In the genomic region with DNA sequence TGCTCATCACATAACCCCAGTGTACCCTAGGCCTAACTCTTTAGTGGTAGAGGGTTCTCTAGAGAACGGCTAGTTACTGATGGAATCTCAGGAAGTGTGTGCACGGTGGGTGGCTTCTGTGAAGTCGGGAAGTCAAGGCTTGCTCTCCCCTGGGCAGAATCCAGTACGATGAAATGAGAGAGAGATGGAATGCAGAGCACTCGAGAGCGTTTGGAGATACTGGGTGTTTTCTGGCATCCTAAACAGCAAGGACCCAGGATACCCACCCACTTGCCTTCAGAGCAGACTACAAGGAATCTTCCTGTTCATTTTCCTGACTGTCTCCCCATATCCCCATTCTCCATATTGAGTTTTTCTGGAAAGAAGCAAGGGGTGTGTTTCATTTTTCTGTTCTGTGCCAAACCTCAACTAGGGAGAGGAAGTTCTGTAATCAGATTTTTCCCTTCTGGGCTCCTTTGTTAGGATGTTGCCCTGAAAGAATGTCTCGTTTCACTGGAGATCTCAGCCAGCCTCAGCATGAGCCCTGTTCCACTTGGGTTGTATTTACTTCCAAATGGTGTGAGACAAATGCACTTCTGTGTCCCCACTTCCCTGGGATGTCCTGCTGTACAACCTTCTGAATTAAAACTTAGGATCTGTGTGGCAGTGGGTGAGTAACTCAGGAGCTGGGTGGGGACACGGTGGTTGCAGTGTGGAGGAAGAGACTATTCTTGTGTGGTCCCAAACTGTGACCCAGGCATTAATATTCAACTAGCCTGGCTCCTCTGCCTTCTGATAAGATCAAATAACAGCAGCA, we compare ENCODE assay signal across 12 cellular contexts.
DNase-seq lines count a peak whose midpoint lies in the region; ATAC-seq, FAIRE-seq and TF ChIP-seq lines count a peak whose summit lies in the region.
"Had no signal": no experiment of that assay in that cellular context is flagged by ENCODE, and none has a peak within 500 bp of the region (broad histone marks: within the 10 kb centered on the region; RNA-seq: fewer than 3 reads in every experiment).

No MANE protein-coding gene starts in this region.

- peaks cover 43 to 51% (median 48%) of the 10 kb centered on the region in 3 donors for H3K4me1 Mint-ChIP-seq in CD8-positive, alpha-beta memory T cell
- H3K4me1 Mint-ChIP-seq in effector memory CD8-positive, alpha-beta T cell (ENCODE audit: low read depth in 2 of 2): peaks cover 28 to 45% of the 10 kb centered on the region in 2 donors
- peaks cover 32 to 50% of the 10 kb centered on the region in 2 donors for H3K4me1 Mint-ChIP-seq in natural killer cell

- peak overlapping the region; percentile 79 for H3K4me2 ChIP-seq in Loucy (ENCODE audit: low read depth, low read length, poor library complexity, severe bottlenecking)

- no peak overlapping the region for H2AFZ ChIP-seq in Loucy (ENCODE audit: low read length)

- no peak for DNase-seq in CD8-positive, alpha-beta memory T cell
- no peak for DNase-seq in effector memory CD8-positive, alpha-beta T cell
- DNase-seq in natural killer cell (no peak), adrenal gland (no peak), D721Med (ENCODE audit: insufficient read length, low spot score) (no peak), GM19240 (ENCODE audit: insufficient read length, low spot score) (no peak), NCI-H1436 (lab: John Stamatoyannopoulos, UW) (no peak)
- DNase-seq: pancreas had no signal

- H3F3A ChIP-seq in Loucy (ENCODE audit: low read depth): peaks cover 6% of the 10 kb centered on the region; the same call in 1 of the 2 replicates

- 50 to 64% (median 57%) methylated on average over 8 of the region's 8 CpGs for WGBS in adrenal gland, 4 donors

- CTCF ChIA-PET in CD8-positive, alpha-beta memory T cell (lab: Charles Lee): interaction anchor here (0.6 kb wide), 1 partner anchor 76 kb away, joined by 3 read pairs; no protein-coding TSS in a partner anchor

- H3K9ac ChIP-seq in Loucy (ENCODE audit: low read depth, low read length, poor library complexity, severe bottlenecking): peak overlapping the region; percentile 61

- no peak for ATAC-seq in effector memory CD8-positive, alpha-beta T cell (replicated peaks)
- no peak for ATAC-seq in natural killer cell

- no peaks in the 10 kb centered on the region for H3K9me3 ChIP-seq in CD8-positive, alpha-beta memory T cell (ENCODE audit: low read length)
- H3K9me3 ChIP-seq in Loucy (ENCODE audit: insufficient read depth, low read depth, low read length): no peaks in the 10 kb centered on the region
- no peaks in the 10 kb centered on the region for H3K9me3 ChIP-seq in adrenal gland (replicated peaks in 1 of 3)
- H3K9me3 ChIP-seq: pancreas, transverse colon had no signal

- TF ChIP-seq CTCF in Loucy (conservative IDR thresholded peaks at IDR 0.05; ENCODE audit: low read length): no peak
- no peak for TF ChIP-seq CTCF in natural killer cell (IDR thresholded peaks at IDR 0.05)
- no peak for TF ChIP-seq CTCF in adrenal gland (IDR thresholded peaks at IDR 0.05)
- TF ChIP-seq CTCF in D721Med (IDR thresholded peaks at IDR 0.05; ENCODE audit: insufficient read depth, missing control alignments): no peak

- H3K36me3 ChIP-seq in CD8-positive, alpha-beta memory T cell (ENCODE audit: insufficient read depth, low read length): no peaks in the 10 kb centered on the region
- no peaks in the 10 kb centered on the region for H3K36me3 ChIP-seq in Loucy (ENCODE audit: insufficient read depth, low read length)
- H3K36me3 ChIP-seq in adrenal gland (replicated peaks in 1 of 2): no peaks in the 10 kb centered on the region
- H3K36me3 ChIP-seq: pancreas, transverse colon had no signal

- FAIRE-seq in D721Med (lab: Jason Lieb, UNC): no peak
- FAIRE-seq: pancreas had no signal

- H3K27me3 Mint-ChIP-seq in CD8-positive, alpha-beta memory T cell: no peaks in the 10 kb centered on the region
- no peaks in the 10 kb centered on the region for H3K27me3 Mint-ChIP-seq in effector memory CD8-positive, alpha-beta T cell
- peaks cover 0 to under 1% of the 10 kb centered on the region in 2 donors for H3K27me3 Mint-ChIP-seq in natural killer cell (ENCODE audit: low read depth in 2 of 2)
- H3K27me3 Mint-ChIP-seq: activated CD4-positive, alpha-beta T cell treated with anti-CD3 and anti-CD28 coated beads, Interleukin-2, amount 10 ng/mL, durations not matched to agents 7 days and 5 days; activated naive CD8-positive, alpha-beta T cell had no signal

- no peak overlapping the region for H3K4me3 ChIP-seq in CD8-positive, alpha-beta memory T cell (ENCODE audit: low read length)
- H3K4me3 ChIP-seq in Loucy (ENCODE audit: low read length, poor library complexity, severe bottlenecking) (peak overlapping the region; percentile 64), adrenal gland (no peak overlapping the region)
- H3K4me3 ChIP-seq: pancreas, transverse colon had no signal

- H3K4me1 ChIP-seq in CD8-positive, alpha-beta memory T cell (ENCODE audit: insufficient read depth, low read length): peaks cover 36% of the 10 kb centered on the region
- peaks cover 60% of the 10 kb centered on the region for H3K4me1 ChIP-seq in Loucy (ENCODE audit: insufficient read depth, low read length, poor library complexity, severe bottlenecking)
- peaks cover 0 to 8% of the 10 kb centered on the region in 2 donors for H3K4me1 ChIP-seq in adrenal gland (replicated peaks in 1 of 2)
- H3K4me1 ChIP-seq: pancreas had no signal

- peak overlapping the region in 5 of 7 donors; percentile 7 to 80 (median 66) for H3K4me3 Mint-ChIP-seq in CD8-positive, alpha-beta memory T cell
- H3K4me3 Mint-ChIP-seq in effector memory CD8-positive, alpha-beta T cell: peak overlapping the region; percentile 71 to 80
- peak overlapping the region; percentile 77 for H3K4me3 Mint-ChIP-seq in natural killer cell

- no peaks in the 10 kb centered on the region for H4K20me1 ChIP-seq in Loucy (ENCODE audit: insufficient read depth, low read length, poor library complexity, severe bottlenecking)

- no peak overlapping the region for H3K27ac ChIP-seq in CD8-positive, alpha-beta memory T cell (ENCODE audit: low read depth, low read length)
- peak overlapping the region in 2 of 5 donors; percentile 12 to 77 for H3K27ac ChIP-seq in adrenal gland
- H3K27ac ChIP-seq: pancreas, transverse colon had no signal

- no peaks in the 10 kb centered on the region for H3K9me2 ChIP-seq in Loucy (replicated peaks; ENCODE audit: low read depth, low read length)

- no peak for TF ChIP-seq POLR2A in adrenal gland (IDR thresholded peaks at IDR 0.05)

- no peaks in the 10 kb centered on the region for H3K9me3 Mint-ChIP-seq in CD8-positive, alpha-beta memory T cell
- no peaks in the 10 kb centered on the region for H3K9me3 Mint-ChIP-seq in effector memory CD8-positive, alpha-beta T cell
- no peaks in the 10 kb centered on the region for H3K9me3 Mint-ChIP-seq in natural killer cell
- H3K9me3 Mint-ChIP-seq: activated CD4-positive, alpha-beta T cell treated with anti-CD3 and anti-CD28 coated beads, Interleukin-2, amount 10 ng/mL, durations not matched to agents 7 days and 5 days had no signal

- peak overlapping the region; percentile 14 to 98 (median 90) for H3K27ac Mint-ChIP-seq in CD8-positive, alpha-beta memory T cell
- H3K27ac Mint-ChIP-seq in effector memory CD8-positive, alpha-beta T cell: peak overlapping the region; percentile 94 to 95
- H3K27ac Mint-ChIP-seq in natural killer cell: peak overlapping the region; percentile 87 to 91

- POLR2A ChIA-PET in CD8-positive, alpha-beta memory T cell (lab: Charles Lee): interaction anchor here (0.5 to 1.3 kb wide), 3 partner anchors 11 to 77 kb away, joined by 4 to 12 read pairs (median 8); no protein-coding TSS in a partner anchor

- H3K27me3 ChIP-seq in CD8-positive, alpha-beta memory T cell (ENCODE audit: insufficient read depth, low read length, poor library complexity, severe bottlenecking): no peaks in the 10 kb centered on the region
- H3K27me3 ChIP-seq in Loucy (ENCODE audit: insufficient read depth, low read length, poor library complexity, severe bottlenecking) (no peaks in the 10 kb centered on the region), adrenal gland (no peaks in the 10 kb centered on the region)
- H3K27me3 ChIP-seq: pancreas, transverse colon had no signal

- no peaks in the 10 kb centered on the region for H3K79me2 ChIP-seq in Loucy (ENCODE audit: insufficient read depth, low read length)

- intact Hi-C loops in natural killer cell (cut with micrococcal nuclease) (loop anchor here (2.0 kb wide), 1 partner anchor 77 kb away; no protein-coding TSS in a partner anchor), adrenal gland (cut with DNase I) (no loop called here)

- no peaks in the 10 kb centered on the region for H3K36me3 Mint-ChIP-seq in CD8-positive, alpha-beta memory T cell
- peaks cover 2% of the 10 kb centered on the region for H3K36me3 Mint-ChIP-seq in effector memory CD8-positive, alpha-beta T cell (ENCODE audit: insufficient read depth)
- H3K36me3 Mint-ChIP-seq in natural killer cell: no peaks in the 10 kb centered on the region
- H3K36me3 Mint-ChIP-seq: activated naive CD8-positive, alpha-beta T cell had no signal
